ENCODE assay signal across 22 cellular contexts in genomic region chr13:20456737-20457136, GRCh38.
"Had no signal": no experiment of that assay in that cellular context is flagged by ENCODE, and none has a peak within 500 bp of the region (broad histone marks: within the 10 kb centered on the region; RNA-seq: fewer than 3 reads in every experiment).

No MANE protein-coding gene starts in this region.

- H3K27ac ChIP-seq: gastroesophageal sphincter, neutrophil, right lobe of liver, thyroid gland, upper lobe of left lung had no signal

- H3K4me1 ChIP-seq: gastroesophageal sphincter, right lobe of liver had no signal

- H3K36me3 ChIP-seq: neutrophil, right lobe of liver, thyroid gland, upper lobe of left lung had no signal

- FAIRE-seq: bronchial epithelial cell, colon, kidney had no signal

- H3K27me3 ChIP-seq: gastroesophageal sphincter, neutrophil, right lobe of liver, thyroid gland, upper lobe of left lung had no signal

- H3K4me3 ChIP-seq: gastroesophageal sphincter, mucosa of descending colon, right lobe of liver, thyroid gland, upper lobe of left lung had no signal

- ATAC-seq: activated CD8-positive, alpha-beta T cell treated with anti-CD3 and anti-CD28 coated beads for 36 hours; activated T-cell treated with anti-CD3 and anti-CD28 coated beads, Interleukin-2, amount 50 U/mL, for 4 hours; gastroesophageal sphincter; mucosa of descending colon; natural killer cell treated with Interleukin-12 subunit alpha and Interleukin-12 subunit beta and Interleukin-15 and Interleukin-18, amount 100 ng/mL, for 72 hours; stimulated activated naive CD8-positive, alpha-beta T cell treated with anti-CD3 and anti-CD28 coated beads, Interleukin-15, Interleukin-2, amounts not matched to agents 100 U/mL and 50 U/mL, for 24 hours had no signal

- DNase-seq: activated B cell treated with CpG ODN at 0.5 μM for 24 hours; activated CD4-positive, alpha-beta T cell treated with anti-CD3 and anti-CD28 coated beads, Interleukin-2, amount 50 U/mL, for 1 hour; activated CD8-positive, alpha-beta T cell treated with anti-CD3 and anti-CD28 coated beads for 36 hours; activated T-cell treated with anti-CD3 and anti-CD28 coated beads, Interleukin-2, amount 50 U/mL, for 4 hours; anterior cingulate cortex; dermis blood vessel endothelial cell; effector CD4-positive, alpha-beta T cell; hippocampal formation; kidney; mucosa of descending colon; right lobe of liver; stimulated activated CD4-positive, alpha-beta T cell treated with anti-CD3 and anti-CD28 coated beads, Interleukin-4, amount 100 ng/mL, for 1 hour; stimulated activated naive CD8-positive, alpha-beta T cell treated with anti-CD3 and anti-CD28 coated beads, Interleukin-15, Interleukin-2, amounts not matched to agents 100 U/mL and 50 U/mL, for 24 hours; substantia nigra; T-helper 1 cell; thyroid gland; upper lobe of left lung had no signal

- H3K9me3 ChIP-seq: mucosa of descending colon, neutrophil, right lobe of liver, thyroid gland had no signal
